In genomic region chr22:37880668-37881440, GRCh38 we compare ENCODE assay signal across 17 cellular contexts. TPM values are rescaled to one million over a fixed set of nuclear protein-coding genes. Genes with fewer than 3 reads are reported as not detected.
DNase-seq lines count a peak whose midpoint lies in the region; ATAC-seq, FAIRE-seq and TF ChIP-seq lines count a peak whose summit lies in the region.
"Had no signal": no experiment of that assay in that cellular context is flagged by ENCODE, and none has a peak within 500 bp of the region (broad histone marks: within the 10 kb centered on the region; RNA-seq: fewer than 3 reads in every experiment).

No MANE protein-coding gene starts in this region.

- no peak overlapping the region for H3K27ac Mint-ChIP-seq in astrocyte (ENCODE audit: unreplicated experiment)
- peak overlapping the region; percentile 70 for H3K27ac Mint-ChIP-seq in osteocyte (ENCODE audit: unreplicated experiment)
- no peak overlapping the region for H3K27ac Mint-ChIP-seq in CD8-positive, alpha-beta T cell
- H3K27ac Mint-ChIP-seq: effector memory CD8-positive, alpha-beta T cell; stimulated activated memory B cell treated with anti-CD40 and anti-IgM and Interleukin-4, amounts not matched to agents 10 μg/mL and 1 μg/mL and 100 μg/mL, for 72 hours had no signal

- peak; percentile 50 for FAIRE-seq in astrocyte (lab: Jason Lieb, UNC)

- peak overlapping the region; percentile 4 for H3K4me2 ChIP-seq in astrocyte (ENCODE audit: low read length)

- no peak for ATAC-seq in HG03139 (IDR thresholded peaks at IDR 0.05; ENCODE audit: unreplicated experiment)
- ATAC-seq in CD8-positive, alpha-beta T cell, result no peak
- ATAC-seq in HG03432 (IDR thresholded peaks at IDR 0.05; ENCODE audit: unreplicated experiment), result no peak
- ATAC-seq: effector memory CD8-positive, alpha-beta T cell; mucosa of descending colon; stimulated activated memory B cell treated with anti-CD40 and anti-IgM and Interleukin-4, amounts not matched to agents 10 μg/mL and 1 μg/mL and 100 μg/mL, for 72 hours had no signal

- intact Hi-C loops in CD8-positive, alpha-beta T cell (cut with DNase I, micrococcal nuclease), result loop anchor here in 1 of 2 experiments (10.0 kb wide), 1 partner anchor 54 kb away; no protein-coding TSS in a partner anchor

- H3K4me1 Mint-ChIP-seq in astrocyte (ENCODE audit: low read depth, unreplicated experiment) (peaks cover 3% of the 10 kb centered on the region), osteocyte (ENCODE audit: unreplicated experiment) (peaks cover 24% of the 10 kb centered on the region)
- peaks cover 20% of the 10 kb centered on the region for H3K4me1 Mint-ChIP-seq in CD8-positive, alpha-beta T cell (ENCODE audit: low read depth)

- CTCF ChIA-PET in CD8-positive, alpha-beta T cell (lab: Charles Lee), result interaction anchor here (0.7 to 2.7 kb wide), 2 partner anchors 18 kb away, joined by 3 to 15 read pairs; no protein-coding TSS in a partner anchor

- H3K27me3 Mint-ChIP-seq in astrocyte (ENCODE audit: low read depth, unreplicated experiment) (no peaks in the 10 kb centered on the region), osteocyte (ENCODE audit: unreplicated experiment) (no peaks in the 10 kb centered on the region)
- H3K27me3 Mint-ChIP-seq in CD8-positive, alpha-beta T cell (ENCODE audit: low read depth), result no peaks in the 10 kb centered on the region
- H3K27me3 Mint-ChIP-seq: activated naive CD8-positive, alpha-beta T cell treated with anti-CD3 and anti-CD28 coated beads, Interleukin-2, amount 10 ng/mL, durations not matched to agents 7 days and 5 days; effector memory CD8-positive, alpha-beta T cell; stimulated activated memory B cell treated with anti-CD40 and anti-IgM and Interleukin-4, amounts not matched to agents 10 μg/mL and 1 μg/mL and 100 μg/mL, for 72 hours had no signal

- H3K9me3 Mint-ChIP-seq in astrocyte (ENCODE audit: unreplicated experiment) (no peaks in the 10 kb centered on the region), osteocyte (ENCODE audit: unreplicated experiment) (no peaks in the 10 kb centered on the region)
- no peaks in the 10 kb centered on the region for H3K9me3 Mint-ChIP-seq in CD8-positive, alpha-beta T cell
- H3K9me3 Mint-ChIP-seq: activated naive CD8-positive, alpha-beta T cell treated with anti-CD3 and anti-CD28 coated beads, Interleukin-2, amount 10 ng/mL, durations not matched to agents 7 days and 5 days; effector memory CD8-positive, alpha-beta T cell; stimulated activated memory B cell treated with anti-CD40 and anti-IgM and Interleukin-4, amounts not matched to agents 10 μg/mL and 1 μg/mL and 100 μg/mL, for 72 hours had no signal

- H3K4me1 ChIP-seq in astrocyte (ENCODE audit: insufficient read depth, low read length), result peaks cover 6% of the 10 kb centered on the region
- H3K4me1 ChIP-seq in CD8-positive, alpha-beta T cell (ENCODE audit: insufficient read depth, low read length), result no peaks in the 10 kb centered on the region

- H3K36me3 ChIP-seq in astrocyte (ENCODE audit: insufficient read depth, low read length), result peaks cover 39% of the 10 kb centered on the region
- peaks cover 33% of the 10 kb centered on the region for H3K36me3 ChIP-seq in CD8-positive, alpha-beta T cell (ENCODE audit: insufficient read depth, low read length)

- no peaks in the 10 kb centered on the region for H3K27me3 ChIP-seq in astrocyte (ENCODE audit: insufficient read depth, low read length)
- H3K27me3 ChIP-seq in CD8-positive, alpha-beta T cell (ENCODE audit: insufficient read depth, low read length), result no peaks in the 10 kb centered on the region

- H3K4me3 Mint-ChIP-seq in astrocyte (ENCODE audit: unreplicated experiment), result no peak overlapping the region
- no peak overlapping the region for H3K4me3 Mint-ChIP-seq in osteocyte (ENCODE audit: unreplicated experiment)
- no peak overlapping the region for H3K4me3 Mint-ChIP-seq in CD8-positive, alpha-beta T cell
- H3K4me3 Mint-ChIP-seq: activated naive CD8-positive, alpha-beta T cell treated with anti-CD3 and anti-CD28 coated beads, Interleukin-2, amount 10 ng/mL, durations not matched to agents 7 days and 5 days; effector memory CD8-positive, alpha-beta T cell; stimulated activated memory B cell treated with anti-CD40 and anti-IgM and Interleukin-4, amounts not matched to agents 10 μg/mL and 1 μg/mL and 100 μg/mL, for 72 hours had no signal

- no peak overlapping the region for H3K4me3 ChIP-seq in astrocyte (ENCODE audit: insufficient read depth, low read depth, low read length)
- H3K4me3 ChIP-seq in fibroblast of pulmonary artery (replicated peaks; ENCODE audit: low read depth, low read length), result no peak overlapping the region
- H3K4me3 ChIP-seq in CD8-positive, alpha-beta T cell (ENCODE audit: low read depth, low read length), result no peak overlapping the region
- H3K4me3 ChIP-seq: mucosa of descending colon, SK-N-MC had no signal

- DNase-seq in ELR (ENCODE audit: low read depth) (peak; percentile 73), astrocyte (ENCODE audit: low read depth) (peak; percentile 58), fibroblast of pulmonary artery (ENCODE audit: low read depth) (peak; percentile 72), osteocyte (ENCODE audit: extremely low spot score, unreplicated experiment) (no peak)
- no peak for DNase-seq in CD8-positive, alpha-beta T cell
- DNase-seq in activated CD4-positive, alpha-beta T cell treated with anti-CD3 and anti-CD28 coated beads, Interleukin-2, amount 50 U/mL, for 4 hours, result no peak
- DNase-seq: activated naive CD8-positive, alpha-beta T cell treated with anti-CD3 and anti-CD28 coated beads, Interleukin-2, amount 10 ng/mL, durations not matched to agents 7 days and 5 days; DMS79 treated with DMSO at 0.1 percent for 48 hours; effector memory CD8-positive, alpha-beta T cell; MM.1S; mucosa of descending colon; stimulated activated CD4-positive, alpha-beta T cell treated with anti-CD3 and anti-CD28 coated beads, Interleukin-4, amount 100 ng/mL, for 24 hours had no signal

- peaks cover 22% of the 10 kb centered on the region for H3K36me3 Mint-ChIP-seq in astrocyte (ENCODE audit: low read depth, unreplicated experiment)
- peaks cover 32% of the 10 kb centered on the region for H3K36me3 Mint-ChIP-seq in osteocyte (ENCODE audit: unreplicated experiment)
- H3K36me3 Mint-ChIP-seq in CD8-positive, alpha-beta T cell, result peaks cover 72% of the 10 kb centered on the region

- no peak overlapping the region for H3K9ac ChIP-seq in astrocyte (ENCODE audit: low read length)

- H3K9me3 ChIP-seq in astrocyte (ENCODE audit: insufficient read depth, low read depth, low read length), result no peaks in the 10 kb centered on the region
- no peaks in the 10 kb centered on the region for H3K9me3 ChIP-seq in CD8-positive, alpha-beta T cell (ENCODE audit: low read length)
- H3K9me3 ChIP-seq: mucosa of descending colon had no signal

- H2AFZ ChIP-seq in astrocyte (ENCODE audit: low read depth, low read length), result no peak overlapping the region

- peaks cover 60% of the 10 kb centered on the region for H3K79me2 ChIP-seq in astrocyte (ENCODE audit: insufficient read depth, low read length)

- no peak for TF ChIP-seq CTCF in astrocyte (IDR thresholded peaks at IDR 0.05; ENCODE audit: insufficient read depth, low read depth, low read length)
- TF ChIP-seq CTCF in fibroblast of pulmonary artery (IDR thresholded peaks at IDR 0.05; ENCODE audit: low read length, missing control alignments), result no peak
- no peak for TF ChIP-seq CTCF in osteocyte (IDR thresholded peaks at IDR 0.05)
- no peak for TF ChIP-seq CTCF in CD8-positive, alpha-beta T cell (IDR thresholded peaks at IDR 0.05)

- POLR2A ChIA-PET in CD8-positive, alpha-beta T cell (lab: Charles Lee), result no interaction called here

- peak overlapping the region; percentile 40 for H3K27ac ChIP-seq in astrocyte (ENCODE audit: low read depth, low read length)
- H3K27ac ChIP-seq in CD8-positive, alpha-beta T cell (ENCODE audit: low read depth, low read length), result no peak overlapping the region
- H3K27ac ChIP-seq: SK-N-MC had no signal

- H4K20me1 ChIP-seq in astrocyte (ENCODE audit: insufficient read depth, low read length), result peaks cover 53% of the 10 kb centered on the region

RNA-seq across cellular contexts. Expression of gene MICALL1, which starts 25.2 kb away (rescaled TPM):
- total RNA-seq in astrocyte, result 124 and 131 TPM in 2 replicates
- total RNA-seq in osteocyte, result 51.2 and 56.6 TPM in 2 replicates
- 10 to 100 TPM; 15.3 to 18.1 TPM for total RNA-seq in CD8-positive, alpha-beta T cell

RNA-seq across cellular contexts. Expression of gene EIF3L, which starts 31.6 kb away (rescaled TPM):
- total RNA-seq in astrocyte (294 and 323 TPM in 2 replicates), osteocyte (435 and 452 TPM in 2 replicates)
- total RNA-seq in CD8-positive, alpha-beta T cell, result 100 to 1,000 TPM; 510 to 518 TPM

RNA-seq across cellular contexts. Expression of gene ANKRD54, which starts 36.7 kb away (rescaled TPM):
- total RNA-seq in astrocyte, result 19.9 and 21.5 TPM in 2 replicates
- total RNA-seq in osteocyte, result 18.1 and 20.4 TPM in 2 replicates
- total RNA-seq in CD8-positive, alpha-beta T cell, result 10 to 100 TPM; 18.8 to 21.4 TPM

RNA-seq across cellular contexts. Expression of gene GALR3, which starts 57.7 kb away (rescaled TPM):
- total RNA-seq in astrocyte (not detected in 2 replicates), osteocyte (0.48 and 0.63 TPM in 2 replicates)
- not detected for total RNA-seq in CD8-positive, alpha-beta T cell
- total RNA-seq: activated naive CD8-positive, alpha-beta T cell treated with anti-CD3 and anti-CD28 coated beads, Interleukin-2, amount 10 ng/mL, durations not matched to agents 7 days and 5 days; mucosa of descending colon; renal cortical epithelial cell had no signal

Comparison
In these comparisons a context has a peak if more than half of its experiments do, and no peak if none do; other contexts are left out.
1. DNase-seq: peak in ELR (single experiment), astrocyte (single experiment) and fibroblast of pulmonary artery (single experiment); none in osteocyte (single experiment), CD8-positive, alpha-beta T cell (0 of 7) and activated CD4-positive, alpha-beta T cell treated with anti-CD3 and anti-CD28 coated beads, Interleukin-2, amount 50 U/mL, for 4 hours (0 of 2).